In the genomic region with DNA sequence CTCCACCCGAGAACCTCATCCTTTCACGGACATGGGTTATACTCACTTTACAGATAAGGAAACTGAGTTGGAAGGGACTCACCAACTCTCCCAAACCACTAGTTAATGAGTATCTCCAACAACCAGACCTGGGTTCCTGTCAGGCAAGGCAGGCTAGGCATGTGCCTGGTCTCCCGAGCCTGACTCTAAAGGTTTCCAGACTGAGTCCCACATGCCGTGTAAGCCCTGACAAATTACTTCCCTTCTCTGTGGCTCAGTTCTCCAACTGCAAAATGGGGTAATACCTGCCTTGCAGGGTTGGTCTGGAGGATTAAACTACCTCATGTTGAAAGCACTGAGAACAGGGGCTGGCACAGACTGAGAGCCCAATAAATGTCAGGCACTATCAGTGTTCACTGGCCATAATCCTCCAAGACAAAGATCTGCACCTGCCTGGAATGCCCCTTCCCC, we compare ENCODE assay signal across 11 cellular contexts. TPM values are rescaled to one million over a fixed set of nuclear protein-coding genes. Genes with fewer than 3 reads are reported as not detected.
DNase-seq lines count a peak whose midpoint lies in the region; ATAC-seq and TF ChIP-seq lines count a peak whose summit lies in the region.
"Had no signal": no experiment of that assay in that cellular context is flagged by ENCODE, and none has a peak within 500 bp of the region (broad histone marks: within the 10 kb centered on the region; RNA-seq: fewer than 3 reads in every experiment).

No MANE protein-coding gene starts in this region.

- intact Hi-C loops in right lobe of liver (cut with DNase I) (no loop called here), Right ventricle myocardium inferior (cut with DNase I) (no loop called here)

- H3K27ac ChIP-seq in VCaP (peak overlapping the region; percentile 78), right lobe of liver (no peak overlapping the region)

- H3K9me3 ChIP-seq in right lobe of liver = no peaks in the 10 kb centered on the region

- H3K4me3 ChIP-seq in right lobe of liver = no peak overlapping the region

- no peaks in the 10 kb centered on the region for H3K27me3 ChIP-seq in right lobe of liver

- WGBS in right lobe of liver (ENCODE audit: insufficient coverage, low coverage, low lambda C conversion rate, missing lambda C conversion rate) = 4% methylated on average over 4 of the region's 4 CpGs

- peaks cover 0 to 33% (median 14%) of the 10 kb centered on the region in 4 donors for H3K4me1 ChIP-seq in right lobe of liver

- no peak for TF ChIP-seq POLR2A in right lobe of liver (IDR thresholded peaks at IDR 0.05)

- TF ChIP-seq CTCF in VCaP (conservative IDR thresholded peaks at IDR 0.05) (no peak), right lobe of liver (IDR thresholded peaks at IDR 0.05) (no peak)

- DNase-seq in CD1c-positive myeloid dendritic cell (ENCODE audit: extremely low spot score) = peak; percentile 20
- DNase-seq in right lobe of liver = no peak
- no peak for DNase-seq in HuH-7 (ENCODE audit: low spot score)
- DNase-seq in Ammon's horn (ENCODE audit: low spot score) = no peak
- no peak for DNase-seq in Right ventricle myocardium inferior (ENCODE audit: missing footprints)
- DNase-seq: activated gamma-delta T cell, head of caudate nucleus, NCI-H2107 had no signal

- no peaks in the 10 kb centered on the region for H3K36me3 ChIP-seq in right lobe of liver

- peak; percentile 31 for ATAC-seq in GM21825 (IDR thresholded peaks at IDR 0.05; ENCODE audit: unreplicated experiment)
- peak; percentile 71 to 81 (median 80) for ATAC-seq in right lobe of liver
- no peak for ATAC-seq in GM19023 (IDR thresholded peaks at IDR 0.05; ENCODE audit: unreplicated experiment)
- ATAC-seq in Right ventricle myocardium inferior = no peak

RNA-seq across cellular contexts. Expression of gene SSBP3, which starts 34.2 kb away (rescaled TPM):
- total RNA-seq in right lobe of liver (10 to 100 TPM; 19.4 to 34.1 (median 24.4) TPM), Right ventricle myocardium inferior (53.6 TPM)

Comparison
In these comparisons a context has a peak if more than half of its experiments do, and no peak if none do; other contexts are left out.
1. ATAC-seq: peak in GM21825 (single experiment) and right lobe of liver (4 of 4); none in GM19023 (single experiment) and Right ventricle myocardium inferior (single experiment).